ENCODE assay signal across 20 cellular contexts in the genomic region with DNA sequence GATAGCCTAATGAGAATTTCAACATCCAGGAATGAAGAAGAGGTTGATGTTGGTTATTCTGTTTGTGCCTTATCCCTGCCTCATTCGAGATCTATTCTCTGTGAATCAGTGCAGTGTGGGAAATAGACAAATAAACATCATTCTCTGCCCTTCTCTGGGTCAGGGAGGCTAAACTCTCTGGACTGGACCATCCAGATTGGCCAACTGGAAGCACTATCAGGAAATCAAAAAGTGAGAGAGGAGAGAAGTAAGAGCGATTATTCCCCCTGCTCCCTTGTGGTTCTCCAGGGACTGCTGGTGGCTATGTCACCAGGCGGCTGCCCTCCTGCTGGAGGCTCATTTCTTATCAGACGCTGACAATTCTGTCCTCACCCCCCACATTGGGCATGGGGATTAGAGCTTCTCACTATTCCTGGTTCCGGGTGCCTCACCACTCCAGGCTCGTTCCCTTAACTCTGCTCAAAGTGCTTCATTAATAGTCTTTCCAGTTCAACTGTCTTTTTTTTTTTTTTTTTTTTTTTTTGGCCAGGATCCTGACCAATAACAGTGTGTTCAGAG.
DNase-seq lines count a peak whose midpoint lies in the region; TF ChIP-seq lines count a peak whose summit lies in the region.
"Had no signal": no experiment of that assay in that cellular context is flagged by ENCODE, and none has a peak within 500 bp of the region (broad histone marks: within the 10 kb centered on the region; RNA-seq: fewer than 3 reads in every experiment).

No MANE protein-coding gene starts in this region.

- no peak for TF ChIP-seq CTCF in GM13977 (IDR thresholded peaks at IDR 0.05; ENCODE audit: extremely low read depth, insufficient read depth, missing control alignments)

- WGBS in mesendoderm (ENCODE audit: extremely low coverage, insufficient coverage, low lambda C conversion rate) = no CpG with 5 or more reads among the region's 6 CpGs

- H3K23ac ChIP-seq in mesendoderm (ENCODE audit: low read length) = no peak overlapping the region

- peak; percentile 35 for DNase-seq in NCI-H82 (lab: John Stamatoyannopoulos, UW)
- DNase-seq in NCI-H82 treated with DMSO at 0.1 percent for 48 hours (lab: John Stamatoyannopoulos, UW; ENCODE audit: unreplicated experiment) = no peak
- peak; percentile 35 for DNase-seq in H4 (ENCODE audit: low spot score)
- DNase-seq in OCI-M1 (lab: John Stamatoyannopoulos, UW) = peak; percentile 64
- DNase-seq in mesendoderm = peak; percentile 65
- no peak for DNase-seq in stimulated activated CD8-positive, alpha-beta memory T cell treated with anti-CD3 and anti-CD28 coated beads, Interleukin-4, amount 100 ng/mL, for 48 hours
- DNase-seq in GM13977 (ENCODE audit: low spot score) = no peak
- DNase-seq in substantia nigra (lab: John Stamatoyannopoulos, UW) = no peak
- DNase-seq: CD8-positive, alpha-beta T cell; HFFc6; Kasumi-1; MG63; NCI-H1092; NCI-H1694 treated with DMSO at 0.1 percent for 48 hours; NCI-H446; NCI-H526 treated with DMSO at 0.1 percent for 48 hours; NK-92 treated with Interleukin-12 subunit alpha and Interleukin-12 subunit beta, amount 100 ng/mL, for 24 hours; SHP77; SK-N-SH had no signal

- no peak overlapping the region for H3K4me2 ChIP-seq in mesendoderm (ENCODE audit: low read length)
- H3K4me2 ChIP-seq: SK-N-SH had no signal

- no peak overlapping the region for H3K27ac ChIP-seq in mesendoderm (ENCODE audit: low read depth, low read length)
- H3K27ac ChIP-seq in substantia nigra (ENCODE audit: low read depth, low read length, poor library complexity, severe bottlenecking) = no peak overlapping the region
- H3K27ac ChIP-seq: HL-60 had no signal

- no peak overlapping the region for H3K4me3 ChIP-seq in mesendoderm (ENCODE audit: low read length)
- H3K4me3 ChIP-seq: MG63 had no signal

- no peaks in the 10 kb centered on the region for H3K36me3 ChIP-seq in mesendoderm (ENCODE audit: control insufficient read depth, insufficient read depth, low read length)
- H3K36me3 ChIP-seq: MG63 had no signal

- H3K4ac ChIP-seq in mesendoderm (ENCODE audit: low read depth, low read length) = no peak overlapping the region

- no peak overlapping the region for H2BK5ac ChIP-seq in mesendoderm (ENCODE audit: low read length)

- no peak overlapping the region for H4K5ac ChIP-seq in mesendoderm (ENCODE audit: low read length)

- no peaks in the 10 kb centered on the region for H3K79me2 ChIP-seq in mesendoderm (ENCODE audit: control insufficient read depth, insufficient read depth, low read length)

- H3K9ac ChIP-seq in mesendoderm (ENCODE audit: low read length) = no peak overlapping the region
- H3K9ac ChIP-seq: SK-N-SH had no signal

- no peak overlapping the region for H2BK15ac ChIP-seq in mesendoderm (replicated peaks; ENCODE audit: low read depth)

- no peak overlapping the region for H2AK5ac ChIP-seq in mesendoderm (ENCODE audit: low read length)

- no peak overlapping the region for H3K18ac ChIP-seq in mesendoderm (ENCODE audit: low read length)

- H3K4me1 ChIP-seq in mesendoderm (ENCODE audit: control insufficient read depth, low read depth, low read length) = peaks cover 2% of the 10 kb centered on the region

- H3K56ac ChIP-seq in mesendoderm (ENCODE audit: low read length) = no peak overlapping the region

- H3K27me3 ChIP-seq in mesendoderm (ENCODE audit: insufficient read depth, low read length, poor library complexity) = no peaks in the 10 kb centered on the region

- H2BK120ac ChIP-seq in mesendoderm (ENCODE audit: low read depth, low read length) = no peak overlapping the region

- no peak overlapping the region for H4K8ac ChIP-seq in mesendoderm (ENCODE audit: low read depth, low read length)

- in situ Hi-C loops in GM13977 (cut with MboI; ENCODE audit: low pct_unique_long_range_greater_than_20kb, low sequenced_read_pairs, unreplicated experiment) = no loop called here

- no peaks in the 10 kb centered on the region for H3K79me1 ChIP-seq in mesendoderm (ENCODE audit: low read length)

Comparison
In these comparisons a context has a peak if more than half of its experiments do, and no peak if none do; other contexts are left out.
1. DNase-seq: peak in NCI-H82 (single experiment), H4 (single experiment), OCI-M1 (single experiment) and mesendoderm (single experiment); none in NCI-H82 treated with DMSO at 0.1 percent for 48 hours (single experiment), stimulated activated CD8-positive, alpha-beta memory T cell treated with anti-CD3 and anti-CD28 coated beads, Interleukin-4, amount 100 ng/mL, for 48 hours (single experiment), GM13977 (single experiment) and substantia nigra (0 of 49).